22 cellular contexts compared by ENCODE assay signal in genomic region chr9:36064448-36065037, GRCh38. TPM values are rescaled to one million over a fixed set of nuclear protein-coding genes. Genes with fewer than 3 reads are reported as not detected.
DNase-seq lines count a peak whose midpoint lies in the region; ATAC-seq lines count a peak whose summit lies in the region.
"Had no signal": no experiment of that assay in that cellular context is flagged by ENCODE, and none has a peak within 500 bp of the region (broad histone marks: within the 10 kb centered on the region; RNA-seq: fewer than 3 reads in every experiment).

No MANE protein-coding gene starts in this region.

- in situ Hi-C loops in ACHN (cut with HindIII; ENCODE audit: low pct_ligation_motif_present, low pct_unique_long_range_greater_than_20kb, low sequenced_read_pairs): no loop called here

- H3K9me3 ChIP-seq in skeletal muscle satellite cell (replicated peaks; ENCODE audit: low read length): no peaks in the 10 kb centered on the region
- H3K9me3 ChIP-seq: BLaER1, esophagus squamous epithelium, MG63, psoas muscle, spleen had no signal

- peak; percentile 41 for DNase-seq in HCEC 1CT
- peak; percentile 56 for DNase-seq in amniotic epithelial cell (ENCODE audit: low read depth)
- DNase-seq in fibroblast of peridontal ligament (ENCODE audit: extremely low read depth): peak; percentile 25
- no peak for DNase-seq in NCI-H2227 treated with DMSO at 0.1 percent for 48 hours (lab: John Stamatoyannopoulos, UW)
- DNase-seq in ACHN: no peak
- DNase-seq: activated CD4-positive, alpha-beta T cell treated with anti-CD3 and anti-CD28 coated beads, Interleukin-2, amount 50 U/mL, for 48 hours; activated naive CD4-positive, alpha-beta T cell treated with anti-CD3 and anti-CD28 coated beads, Interleukin-2, amount 50 U/mL, for 16 hours; activated T-cell treated with anti-CD3 and anti-CD28 coated beads, Interleukin-2, amount 50 U/mL, for 24 hours; esophagus squamous epithelium; GF-D8; kidney; MG63; NCI-H187 treated with DMSO at 0.1 percent for 48 hours; NCI-H510A; psoas muscle; Right ventricle myocardium superior; spleen; T-cell had no signal

- peaks cover 62% of the 10 kb centered on the region for H3K36me3 ChIP-seq in skeletal muscle satellite cell (ENCODE audit: insufficient read depth, low read length)

- H3K4me3 ChIP-seq in skeletal muscle satellite cell (ENCODE audit: low read length): peak overlapping the region; percentile 37
- H3K4me3 ChIP-seq: BLaER1, esophagus squamous epithelium, MG63, psoas muscle, spleen had no signal

- H3K9ac ChIP-seq in skeletal muscle satellite cell (ENCODE audit: low read depth, low read length): no peak overlapping the region
- H3K9ac ChIP-seq: BLaER1 had no signal

- peak overlapping the region; percentile 65 for H3K4me2 ChIP-seq in skeletal muscle satellite cell (ENCODE audit: low read length)
- H3K4me2 ChIP-seq: BLaER1 had no signal

- no peaks in the 10 kb centered on the region for H3K27me3 ChIP-seq in skeletal muscle satellite cell (ENCODE audit: control insufficient read depth, insufficient read depth, low read length)
- H3K27me3 ChIP-seq: BLaER1, esophagus squamous epithelium, MG63, spleen had no signal

- ATAC-seq in GM18858 (IDR thresholded peaks at IDR 0.05; ENCODE audit: unreplicated experiment): no peak
- ATAC-seq: natural killer cell treated with Interleukin-12 subunit alpha and Interleukin-12 subunit beta and Interleukin-15 and Interleukin-18, amount 100 ng/mL, for 72 hours; T-cell had no signal

- peaks cover 23% of the 10 kb centered on the region for H3K4me1 ChIP-seq in skeletal muscle satellite cell (ENCODE audit: control insufficient read depth, insufficient read depth, low read length)
- H3K4me1 ChIP-seq: BLaER1, esophagus squamous epithelium, psoas muscle, spleen had no signal

RNA-seq across cellular contexts. Expression of gene RECK, which starts 27.8 kb away (rescaled TPM):
- total RNA-seq in skeletal muscle satellite cell (2012; rRNA removed): 13.7 and 13.8 TPM in 2 replicates

Comparison
In these comparisons a context has a peak if more than half of its experiments do, and no peak if none do; other contexts are left out.
1. DNase-seq: peak in HCEC 1CT (single experiment), amniotic epithelial cell (single experiment) and fibroblast of peridontal ligament (single experiment); none in NCI-H2227 treated with DMSO at 0.1 percent for 48 hours (single experiment) and ACHN (single experiment).